6 cellular contexts compared by ENCODE assay signal in genomic region chr19:1114728-1115127, GRCh38. TPM values are rescaled to one million over a fixed set of nuclear protein-coding genes. Genes with fewer than 3 reads are reported as not detected.
A peak's percentile ranks its signal among the peaks of the same experiment; 100 is the strongest.
DNase-seq lines count a peak whose midpoint lies in the region; ATAC-seq and TF ChIP-seq lines count a peak whose summit lies in the region.
"Not testable (repeated sequence)": the region's sequence is repeated elsewhere in the genome, so short reads cannot be mapped to it uniquely, and the experiment has no call there.

No MANE protein-coding gene starts in this region.

- not testable (repeated sequence) for H3K4me1 ChIP-seq in HEK293 (ENCODE audit: control insufficient read depth, insufficient read depth, low read length)

- peaks cover 0 to 44% of the 10 kb centered on the region in 2 experiments; a peak in 2 of 3 replicates for H3K36me3 ChIP-seq in HEK293 (ENCODE audit: control insufficient read depth in 2 of 2, insufficient read depth in 1 of 2, low read length in 2 of 2)

- peaks cover 32 to 80% of the 10 kb centered on the region in 2 donors for H3K36me3 Mint-ChIP-seq in CD14-positive monocyte
- not testable (repeated sequence) for H3K36me3 Mint-ChIP-seq in T-helper 17 cell (ENCODE audit: low read depth); activated naive CD4-positive, alpha-beta T cell treated with anti-CD3 and anti-CD28 coated beads, Interleukin-2, amount 50 U/mL, for 72 hours; progenitor cell of endocrine pancreas (ENCODE audit: insufficient read depth)
- peaks cover 100% of the 10 kb centered on the region for H3K36me3 Mint-ChIP-seq in dendritic cell treated with granulocyte-macrophage colony-stimulating factor and Interleukin-4, amounts not matched to agents 40 ng/mL and 50 ng/mL, for 4 days (ENCODE audit: low read depth)

- not testable (repeated sequence) for H3K9me3 ChIP-seq in HEK293 (ENCODE audit: control insufficient read depth, insufficient read depth, low read depth, low read length); T-helper 17 cell (ENCODE audit: control insufficient read depth, low read length, poor library complexity, severe bottlenecking)

- not testable (repeated sequence) for DNase-seq in CD14-positive monocyte (ENCODE audit: low spot score); T-helper 17 cell; activated naive CD4-positive, alpha-beta T cell treated with anti-CD3 and anti-CD28 coated beads, Interleukin-2, amount 50 U/mL, for 72 hours (ENCODE audit: low spot score in 2 of 2); progenitor cell of endocrine pancreas (ENCODE audit: low spot score, unreplicated experiment)

- CTCF ChIA-PET in HEK293 (lab: Yijun Ruan, JAX): interaction anchor here (1.3 to 3.9 kb wide), 2 partner anchors 25 to 79 kb away, joined by 3 to 40 read pairs; no protein-coding TSS in a partner anchor

- not testable (repeated sequence) for H3K4me3 ChIP-seq in HEK293 (ENCODE audit: low read depth, low read length)

- not testable (repeated sequence) for H3K4me3 Mint-ChIP-seq in CD14-positive monocyte; dendritic cell treated with granulocyte-macrophage colony-stimulating factor and Interleukin-4, amounts not matched to agents 40 ng/mL and 50 ng/mL, for 4 days; progenitor cell of endocrine pancreas (ENCODE audit: low read depth)
- peak overlapping the region; percentile 63 for H3K4me3 Mint-ChIP-seq in T-helper 17 cell

- H3K27ac ChIP-seq in HEK293 (ENCODE audit: extremely low read depth, low read depth, low read length): not testable (repeated sequence)

- ATAC-seq in T-helper 17 cell; activated naive CD4-positive, alpha-beta T cell treated with anti-CD3 and anti-CD28 coated beads, Interleukin-2, amount 50 U/mL, for 72 hours: not testable (repeated sequence)

- H3K4me1 Mint-ChIP-seq in CD14-positive monocyte; T-helper 17 cell; progenitor cell of endocrine pancreas (ENCODE audit: low read depth): not testable (repeated sequence)
- H3K4me1 Mint-ChIP-seq in dendritic cell treated with granulocyte-macrophage colony-stimulating factor and Interleukin-4, amounts not matched to agents 40 ng/mL and 50 ng/mL, for 4 days (ENCODE audit: low read depth): peaks cover 41% of the 10 kb centered on the region

- H3K27me3 Mint-ChIP-seq in CD14-positive monocyte (ENCODE audit: low read depth in 3 of 3); T-helper 17 cell; dendritic cell treated with granulocyte-macrophage colony-stimulating factor and Interleukin-4, amounts not matched to agents 40 ng/mL and 50 ng/mL, for 4 days; progenitor cell of endocrine pancreas: not testable (repeated sequence)

- not testable (repeated sequence) for H3K9me3 Mint-ChIP-seq in CD14-positive monocyte; activated naive CD4-positive, alpha-beta T cell treated with anti-CD3 and anti-CD28 coated beads, Interleukin-2, amount 50 U/mL, for 72 hours; dendritic cell treated with granulocyte-macrophage colony-stimulating factor and Interleukin-4, amounts not matched to agents 40 ng/mL and 50 ng/mL, for 4 days; progenitor cell of endocrine pancreas (ENCODE audit: low read depth)

- H3K27ac Mint-ChIP-seq in CD14-positive monocyte: peak overlapping the region in 4 of 7 donors; percentile 22 to 68 (median 44)
- H3K27ac Mint-ChIP-seq in T-helper 17 cell: not testable (repeated sequence)
- H3K27ac Mint-ChIP-seq in activated naive CD4-positive, alpha-beta T cell treated with anti-CD3 and anti-CD28 coated beads, Interleukin-2, amount 50 U/mL, for 72 hours: peak overlapping the region; percentile 51 to 72
- H3K27ac Mint-ChIP-seq in dendritic cell treated with granulocyte-macrophage colony-stimulating factor and Interleukin-4, amounts not matched to agents 40 ng/mL and 50 ng/mL, for 4 days: peak overlapping the region; percentile 67
- H3K27ac Mint-ChIP-seq in progenitor cell of endocrine pancreas: peak overlapping the region; percentile 41

- POLR2A ChIA-PET in HEK293 (lab: Yijun Ruan, JAX): not testable (repeated sequence)

- TF ChIP-seq CTCF in CD14-positive monocyte (IDR thresholded peaks at IDR 0.05); HEK293 (tag by site-specific recombination; IDR thresholded peaks at IDR 0.05); progenitor cell of endocrine pancreas (IDR thresholded peaks at IDR 0.05; ENCODE audit: unreplicated experiment): not testable (repeated sequence)

- intact Hi-C loops in CD14-positive monocyte (cut with micrococcal nuclease): loop anchor here (5.0 kb wide), 2 partner anchors 78 to 128 kb away; partner anchors contain the start of gene ATP5F1D (in 1 of the 2)
- intact Hi-C loops in dendritic cell treated with granulocyte-macrophage colony-stimulating factor and Interleukin-4, amounts not matched to agents 40 ng/mL and 50 ng/mL, for 4 days (cut with micrococcal nuclease): loop anchor here (5.0 kb wide), 1 partner anchor 78 kb away; no protein-coding TSS in a partner anchor

TF ChIP-seq in HEK293, 187 proteins besides CTCF, POLR2A, EP300 and RAD21:
- peak; percentile 91 for TF ChIP-seq KLF1 (tag by site-specific recombination; IDR thresholded peaks at IDR 0.05)

RNA-seq across cellular contexts. Expression of gene GPX4, which starts 10.9 kb away (rescaled TPM):
- 100 to 1,000 TPM; 459 to 508 TPM for polyA plus RNA-seq in CD14-positive monocyte
- total RNA-seq in T-helper 17 cell: 100 to 1,000 TPM; 184 to 187 TPM
- 100 to 1,000 TPM; 154 to 316 TPM for total RNA-seq in activated naive CD4-positive, alpha-beta T cell treated with anti-CD3 and anti-CD28 coated beads, Interleukin-2, amount 50 U/mL, for 72 hours
- 231 and 236 TPM in 2 replicates for total RNA-seq in progenitor cell of endocrine pancreas

RNA-seq across cellular contexts. Expression of gene POLR2E, which starts 19.6 kb away (rescaled TPM):
- 100 to 1,000 TPM; 195 to 222 TPM for polyA plus RNA-seq in CD14-positive monocyte
- 10 to 100 TPM; 63.8 to 81.4 TPM for total RNA-seq in T-helper 17 cell
- total RNA-seq in activated naive CD4-positive, alpha-beta T cell treated with anti-CD3 and anti-CD28 coated beads, Interleukin-2, amount 50 U/mL, for 72 hours: 100 to 1,000 TPM; 248 to 259 TPM
- total RNA-seq in progenitor cell of endocrine pancreas: 161 TPM in 2 replicates

RNA-seq across cellular contexts. Expression of gene ARHGAP45, which starts 47.8 kb away (rescaled TPM):
- polyA plus RNA-seq in CD14-positive monocyte: 100 to 1,000 TPM; 108 to 137 TPM
- 100 to 1,000 TPM; 603 to 646 TPM for total RNA-seq in T-helper 17 cell
- 100 to 1,000 TPM; 171 to 174 TPM for total RNA-seq in activated naive CD4-positive, alpha-beta T cell treated with anti-CD3 and anti-CD28 coated beads, Interleukin-2, amount 50 U/mL, for 72 hours
- total RNA-seq in progenitor cell of endocrine pancreas: 6.1 and 8.1 TPM in 2 replicates

RNA-seq across cellular contexts. Expression of gene SBNO2, which starts 59.3 kb away (rescaled TPM):
- polyA plus RNA-seq in CD14-positive monocyte: 1 to 10 TPM in 1 of 2 donors, under 1 TPM in 1; 0.71 to 2.6 TPM
- total RNA-seq in T-helper 17 cell (100 to 1,000 TPM in 1 of 2 donors, 10 to 100 TPM in 1; 85.4 to 106 TPM), progenitor cell of endocrine pancreas (40.9 and 43.2 TPM in 2 replicates)
- 100 to 1,000 TPM; 113 to 144 TPM for total RNA-seq in activated naive CD4-positive, alpha-beta T cell treated with anti-CD3 and anti-CD28 coated beads, Interleukin-2, amount 50 U/mL, for 72 hours

Comparison
In these comparisons a context has a peak if more than half of its experiments do, and no peak if none do; other contexts are left out.
1. RNA of gene ARHGAP45, which starts 47.8 kb away (total RNA-seq): 603 to 646 TPM in T-helper 17 cell and 171 to 174 TPM in activated naive CD4-positive, alpha-beta T cell treated with anti-CD3 and anti-CD28 coated beads, Interleukin-2, amount 50 U/mL, for 72 hours; 6.1 to 8.1 TPM in progenitor cell of endocrine pancreas; every median in the first group is over 10 times any median in the second.